9 cellular contexts compared by ENCODE assay signal in the genomic region with DNA sequence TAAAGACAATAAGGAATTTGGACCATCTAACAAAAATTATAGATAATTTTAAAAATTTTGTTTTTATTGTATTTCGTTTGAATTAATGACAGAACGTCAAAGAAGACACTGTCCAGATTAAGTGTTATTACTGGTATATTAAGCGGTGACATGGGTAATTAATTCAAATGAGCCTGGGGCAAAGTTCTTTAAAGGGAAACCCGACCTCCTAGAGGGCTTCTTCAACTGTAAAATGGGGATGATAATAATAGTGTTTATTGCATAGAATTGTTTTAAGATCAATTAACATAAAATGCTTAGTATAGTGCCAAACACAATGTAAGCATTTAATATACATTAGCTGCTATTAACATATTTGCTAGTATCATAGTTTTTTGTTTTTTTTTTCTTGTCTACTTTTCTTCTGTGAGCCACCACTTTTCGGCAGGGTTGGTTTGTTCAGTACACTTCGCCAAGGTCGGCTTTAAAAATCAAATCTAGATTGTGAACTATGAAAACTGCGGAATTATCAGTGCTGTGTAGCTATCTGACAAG. TPM values are rescaled to one million over a fixed set of nuclear protein-coding genes. Genes with fewer than 3 reads are reported as not detected.
DNase-seq lines count a peak whose midpoint lies in the region; ATAC-seq and TF ChIP-seq lines count a peak whose summit lies in the region.
"Had no signal": no experiment of that assay in that cellular context is flagged by ENCODE, and none has a peak within 500 bp of the region (broad histone marks: within the 10 kb centered on the region; RNA-seq: fewer than 3 reads in every experiment).

No MANE protein-coding gene starts in this region.

- intact Hi-C loops in natural killer cell (cut with micrococcal nuclease) = loop anchor here (10.0 kb wide), 1 partner anchor 175 kb away; no protein-coding TSS in a partner anchor

- peaks cover 5% of the 10 kb centered on the region for H3K9me3 Mint-ChIP-seq in T-helper 2 cell treated with Interferon-gamma antibody and Interleukin-4, amounts not matched to agents 5 μg/mL and 100 μg/mL, for 36 hours
- H3K9me3 Mint-ChIP-seq in natural killer cell = no peaks in the 10 kb centered on the region

- H3K4me3 Mint-ChIP-seq in T-helper 2 cell treated with Interferon-gamma antibody and Interleukin-4, amounts not matched to agents 5 μg/mL and 100 μg/mL, for 36 hours = peak overlapping the region; percentile 98
- H3K4me3 Mint-ChIP-seq in natural killer cell = peak overlapping the region; percentile 99

- no peak for DNase-seq in T-helper 2 cell treated with Interferon-gamma antibody and Interleukin-4, amounts not matched to agents 5 μg/mL and 100 μg/mL, for 36 hours (ENCODE audit: low spot score)
- DNase-seq in T-helper 2 cell = no peak
- DNase-seq in NCI-H526 (lab: John Stamatoyannopoulos, UW) = peak; percentile 67 to 75
- no peak for DNase-seq in natural killer cell
- no peak for DNase-seq in germinal center (ENCODE audit: low spot score)
- DNase-seq in mesenteric fat pad (ENCODE audit: low spot score) = no peak
- DNase-seq in activated gamma-delta T cell (lab: John Stamatoyannopoulos, UW) = no peak

- peak overlapping the region; percentile 95 for H3K27ac Mint-ChIP-seq in T-helper 2 cell treated with Interferon-gamma antibody and Interleukin-4, amounts not matched to agents 5 μg/mL and 100 μg/mL, for 36 hours
- peak overlapping the region; percentile 92 to 96 for H3K27ac Mint-ChIP-seq in natural killer cell

- no peak for ATAC-seq in natural killer cell

- H3K36me3 Mint-ChIP-seq in T-helper 2 cell treated with Interferon-gamma antibody and Interleukin-4, amounts not matched to agents 5 μg/mL and 100 μg/mL, for 36 hours (ENCODE audit: low read depth) = peaks cover 16% of the 10 kb centered on the region
- H3K36me3 Mint-ChIP-seq in natural killer cell = no peaks in the 10 kb centered on the region

- H3K4me1 Mint-ChIP-seq in T-helper 2 cell treated with Interferon-gamma antibody and Interleukin-4, amounts not matched to agents 5 μg/mL and 100 μg/mL, for 36 hours (ENCODE audit: low read depth) = peaks cover 27% of the 10 kb centered on the region
- H3K4me1 Mint-ChIP-seq in natural killer cell = peaks cover 35 to 36% of the 10 kb centered on the region in 2 donors

- no peak for TF ChIP-seq CTCF in natural killer cell (IDR thresholded peaks at IDR 0.05)

- H3K27ac ChIP-seq in cingulate gyrus (ENCODE audit: low read depth, low read length) = peak overlapping the region; percentile 87

- H3K27me3 Mint-ChIP-seq in T-helper 2 cell treated with Interferon-gamma antibody and Interleukin-4, amounts not matched to agents 5 μg/mL and 100 μg/mL, for 36 hours (ENCODE audit: low read depth) = peaks cover 3% of the 10 kb centered on the region
- peaks cover 0 to 11% of the 10 kb centered on the region in 2 donors for H3K27me3 Mint-ChIP-seq in natural killer cell (ENCODE audit: low read depth in 2 of 2)

RNA-seq across cellular contexts. Expression of a gene that starts 0.5 kb away (rescaled TPM):
- total RNA-seq in natural killer cell = 10 to 100 TPM; 25.1 to 41.1 (median 35.3) TPM
- 128 TPM for total RNA-seq in mesenteric fat pad

RNA-seq across cellular contexts. Expression of a gene that starts 3.8 kb away (rescaled TPM):
- total RNA-seq in natural killer cell (not detected), mesenteric fat pad (not detected)
- total RNA-seq: glomerular endothelial cell had no signal

Comparison
In these comparisons a context has a peak if more than half of its experiments do, and no peak if none do; other contexts are left out.
1. DNase-seq: peak in NCI-H526 (2 of 2); none in T-helper 2 cell treated with Interferon-gamma antibody and Interleukin-4, amounts not matched to agents 5 μg/mL and 100 μg/mL, for 36 hours (single experiment), T-helper 2 cell (0 of 5), natural killer cell (single experiment), germinal center (single experiment), mesenteric fat pad (single experiment) and activated gamma-delta T cell (single experiment).